ENCODE assay signal across 8 cellular contexts in genomic region chr14:91363776-91364523, GRCh38. TPM values are rescaled to one million over a fixed set of nuclear protein-coding genes. Genes with fewer than 3 reads are reported as not detected.
A peak's percentile ranks its signal among the peaks of the same experiment; 100 is the strongest.
DNase-seq lines count a peak whose midpoint lies in the region; ATAC-seq lines count a peak whose summit lies in the region.

No MANE protein-coding gene starts in this region.

- ATAC-seq in GM18502 (IDR thresholded peaks at IDR 0.05; ENCODE audit: poor library complexity, unreplicated experiment) (peak; percentile 69), GM21423 (IDR thresholded peaks at IDR 0.05; ENCODE audit: unreplicated experiment) (peak; percentile 54), HG03565 (IDR thresholded peaks at IDR 0.05; ENCODE audit: unreplicated experiment) (peak; percentile 37)

- no peaks in the 10 kb centered on the region for H3K27me3 ChIP-seq in iPS-20b (ENCODE audit: insufficient read depth, low read length)

- no peak overlapping the region for H3K9ac ChIP-seq in iPS-20b (ENCODE audit: low read depth, low read length)

- H3K9me3 ChIP-seq in iPS-20b (ENCODE audit: insufficient read depth, low read depth, low read length): no peaks in the 10 kb centered on the region

- DNase-seq in foreskin melanocyte (no peak), NCI-H1417 treated with DMSO at 0.1 percent for 48 hours (lab: John Stamatoyannopoulos, UW) (no peak), dermis blood vessel endothelial cell (no peak), COR-L47 (lab: John Stamatoyannopoulos, UW) (no peak)

- no peak overlapping the region for H3K4me3 ChIP-seq in iPS-20b (ENCODE audit: low read length)

- peak overlapping the region; percentile 19 for H3K27ac ChIP-seq in iPS-20b (ENCODE audit: low read length)

- peaks cover under 1% of the 10 kb centered on the region; the same call in 1 of the 2 replicates for H3K36me3 ChIP-seq in iPS-20b (ENCODE audit: insufficient read depth, low read depth, low read length)

- peaks cover 18% of the 10 kb centered on the region for H3K4me1 ChIP-seq in iPS-20b (ENCODE audit: insufficient read depth, low read length)

RNA-seq across cellular contexts. Expression of gene CCDC88C, which starts 53.7 kb away (rescaled TPM):
- total RNA-seq in dermis blood vessel endothelial cell: 31.1 and 50.0 TPM in 2 replicates
